In genomic region chr19:21396893-21397572, GRCh38 we compare ENCODE assay signal across 8 cellular contexts. TPM values are rescaled to one million over a fixed set of nuclear protein-coding genes. Genes with fewer than 3 reads are reported as not detected.
DNase-seq lines count a peak whose midpoint lies in the region; ATAC-seq and TF ChIP-seq lines count a peak whose summit lies in the region.

TSS of gene ZNF493 (plus strand) at chr19:21397133. CDS start at chr19:21397238, 105 bp downstream.

- peaks cover 65% of the 10 kb centered on the region for H3K36me3 Mint-ChIP-seq in CD4-positive, alpha-beta T cell (ENCODE audit: low read depth)
- peaks cover 45% of the 10 kb centered on the region for H3K36me3 Mint-ChIP-seq in effector memory CD8-positive, alpha-beta T cell (ENCODE audit: insufficient read depth)

- H3K27ac ChIP-seq in CD4-positive, alpha-beta T cell (ENCODE audit: low read depth, low read length) = peak within 1 kb of the TSS; percentile 47

- H3K9me3 Mint-ChIP-seq in CD4-positive, alpha-beta T cell = peaks cover 2% of the 10 kb centered on the region
- H3K9me3 Mint-ChIP-seq in effector memory CD8-positive, alpha-beta T cell = no peaks in the 10 kb centered on the region

- peak within 1 kb of the TSS; percentile 98 for H3K4me3 Mint-ChIP-seq in CD4-positive, alpha-beta T cell
- peak within 1 kb of the TSS; percentile 94 to 96 for H3K4me3 Mint-ChIP-seq in effector memory CD8-positive, alpha-beta T cell

- intact Hi-C loops in CD4-positive, alpha-beta T cell (cut with DNase I, micrococcal nuclease) = loop anchor here (2.0 to 10.0 kb wide), 6 partner anchors 38 to 1352 kb away; partner anchors contain the start of genes ZNF738 (in 2 of the 2), ZNF429 (in 1 of the 2) and ZNF708 (in 1 of the 2)

- peaks cover 43% of the 10 kb centered on the region for H3K4me1 Mint-ChIP-seq in CD4-positive, alpha-beta T cell (ENCODE audit: low read depth)
- H3K4me1 Mint-ChIP-seq in effector memory CD8-positive, alpha-beta T cell (ENCODE audit: low read depth in 2 of 2) = peaks cover 26 to 27% of the 10 kb centered on the region in 2 donors

- no peak for TF ChIP-seq CTCF in CD4-positive, alpha-beta T cell (IDR thresholded peaks at IDR 0.05)

- peak; percentile 81 to 91 (median 85) for DNase-seq in CD4-positive, alpha-beta T cell
- DNase-seq in NCI-H82 treated with DMSO at 0.1 percent for 48 hours (lab: John Stamatoyannopoulos, UW; ENCODE audit: unreplicated experiment) (peak; percentile 94), medulla oblongata (ENCODE audit: extremely low spot score) (peak; percentile 99)
- DNase-seq in activated CD8-positive, alpha-beta memory T cell treated with anti-CD3 and anti-CD28 coated beads for 4 hours (ENCODE audit: low read depth in 2 of 2) = peak; percentile 77 to 84
- DNase-seq in effector memory CD8-positive, alpha-beta T cell = peak; percentile 88 to 94 (median 91)
- peak; percentile 69 to 87 (median 81) for DNase-seq in stimulated activated CD4-positive, alpha-beta T cell treated with anti-CD3 and anti-CD28 coated beads, TNF-alpha, amount 100 ng/mL, for 48 hours (ENCODE audit: low read depth in 3 of 3)

- CTCF ChIA-PET in CD4-positive, alpha-beta T cell (lab: Charles Lee) = interaction anchor here (1.1 to 1.3 kb wide), 3 partner anchors 11 to 68 kb away, joined by 3 to 5 read pairs (median 3); partner anchors contain the start of gene ZNF708

- peak; percentile 99 for ATAC-seq in CD4-positive, alpha-beta T cell (ENCODE audit: poor library complexity)
- ATAC-seq in GM19438 (IDR thresholded peaks at IDR 0.05; ENCODE audit: low read depth, unreplicated experiment) = peak; percentile 100
- ATAC-seq in HG03571 (IDR thresholded peaks at IDR 0.05; ENCODE audit: unreplicated experiment) = peak; percentile 97
- ATAC-seq in effector memory CD8-positive, alpha-beta T cell (replicated peaks) = peak; percentile 99

- POLR2A ChIA-PET in CD4-positive, alpha-beta T cell (lab: Charles Lee) = interaction anchor here (0.6 to 2.4 kb wide), 34 partner anchors 9 to 1998 kb away, joined by 3 to 48 read pairs (median 4); partner anchors contain the start of genes ZNF100, ZNF429, ZNF43 and ZNF430

- peak within 1 kb of the TSS; percentile 82 for H3K27ac Mint-ChIP-seq in CD4-positive, alpha-beta T cell
- peak within 1 kb of the TSS; percentile 85 to 92 for H3K27ac Mint-ChIP-seq in effector memory CD8-positive, alpha-beta T cell

- no peaks in the 10 kb centered on the region for H3K27me3 Mint-ChIP-seq in CD4-positive, alpha-beta T cell
- H3K27me3 Mint-ChIP-seq in effector memory CD8-positive, alpha-beta T cell = no peaks in the 10 kb centered on the region

- H3K9me3 ChIP-seq in CD4-positive, alpha-beta T cell (ENCODE audit: control insufficient read depth, low read length) = no peaks in the 10 kb centered on the region

- no peaks in the 10 kb centered on the region for H3K27me3 ChIP-seq in CD4-positive, alpha-beta T cell (ENCODE audit: control insufficient read depth, insufficient read depth, low read length)

RNA-seq across cellular contexts. Expression of gene ZNF493, which starts in this region (rescaled TPM):
- total RNA-seq in CD4-positive, alpha-beta T cell = 10 to 100 TPM; 39.5 to 41.2 TPM

Comparison
In these comparisons a context has a peak if more than half of its experiments do, and no peak if none do; other contexts are left out.
1. Peak in every context shown above with its lines: DNase-seq, ATAC-seq and H3K27ac ChIP-seq.